In genomic region chr4:141636771-141637460, GRCh38 we compare ENCODE assay signal across 8 cellular contexts. TPM values are rescaled to one million over a fixed set of nuclear protein-coding genes. Genes with fewer than 3 reads are reported as not detected.
DNase-seq lines count a peak whose midpoint lies in the region; ATAC-seq and TF ChIP-seq lines count a peak whose summit lies in the region.

No MANE protein-coding gene starts in this region.

- no peak for TF ChIP-seq CTCF in lower lobe of right lung (IDR thresholded peaks at IDR 0.05)

- H3K27ac ChIP-seq in lower lobe of right lung = peak overlapping the region; percentile 88

- H3K27ac Mint-ChIP-seq in T-cell = peak overlapping the region; percentile 71 to 85
- H3K27ac Mint-ChIP-seq in stimulated activated naive CD8-positive, alpha-beta T cell treated with anti-CD3 and anti-CD28 coated beads, Interleukin-15, amount 100 ng/mL, for 72 hours = peak overlapping the region; percentile 86 to 97

- no peaks in the 10 kb centered on the region for H3K36me3 Mint-ChIP-seq in T-cell

- peak; percentile 48 for ATAC-seq in GM19372 (IDR thresholded peaks at IDR 0.05; ENCODE audit: low read depth, unreplicated experiment)
- ATAC-seq in HG03280 (IDR thresholded peaks at IDR 0.05; ENCODE audit: unreplicated experiment) = peak; percentile 43
- ATAC-seq in T-cell (replicated peaks in 1 of 4) = peak; percentile 55 to 63 (median 62)
- peak; percentile 90 to 93 for ATAC-seq in lower lobe of right lung
- ATAC-seq in stimulated activated naive CD8-positive, alpha-beta T cell treated with anti-CD3 and anti-CD28 coated beads, Interleukin-15, amount 100 ng/mL, for 72 hours = peak; percentile 72

- H3K4me3 Mint-ChIP-seq in T-cell = peak overlapping the region; percentile 91 to 96 (median 92)
- peak overlapping the region; percentile 85 to 100 for H3K4me3 Mint-ChIP-seq in stimulated activated naive CD8-positive, alpha-beta T cell treated with anti-CD3 and anti-CD28 coated beads, Interleukin-15, amount 100 ng/mL, for 72 hours

- CTCF ChIA-PET in T-cell (lab: Charles Lee) = interaction anchor here in 1 of 2 donors (1.0 kb wide), 1 partner anchor 18 kb away, joined by 3 read pairs; no protein-coding TSS in a partner anchor

- no peaks in the 10 kb centered on the region for H3K27me3 ChIP-seq in lower lobe of right lung (ENCODE audit: low read depth)

- no peaks in the 10 kb centered on the region for H3K9me3 Mint-ChIP-seq in T-cell
- no peaks in the 10 kb centered on the region for H3K9me3 Mint-ChIP-seq in stimulated activated naive CD8-positive, alpha-beta T cell treated with anti-CD3 and anti-CD28 coated beads, Interleukin-15, amount 100 ng/mL, for 72 hours

- POLR2A ChIA-PET in T-cell (lab: Charles Lee) = no interaction called here

- H3K4me3 ChIP-seq in lower lobe of right lung = peak overlapping the region; percentile 84

- intact Hi-C loops in lower lobe of right lung (cut with DNase I) = no loop called here

- no peaks in the 10 kb centered on the region for H3K36me3 ChIP-seq in lower lobe of right lung

- H3K27me3 Mint-ChIP-seq in T-cell = peaks cover 0 to 3% of the 10 kb centered on the region in 2 donors
- peaks cover 26% of the 10 kb centered on the region for H3K27me3 Mint-ChIP-seq in stimulated activated naive CD8-positive, alpha-beta T cell treated with anti-CD3 and anti-CD28 coated beads, Interleukin-15, amount 100 ng/mL, for 72 hours

- H3K4me1 ChIP-seq in lower lobe of right lung = peaks cover 14% of the 10 kb centered on the region

- no peaks in the 10 kb centered on the region for H3K9me3 ChIP-seq in lower lobe of right lung

- peaks cover 10 to 35% (median 20%) of the 10 kb centered on the region in 3 donors for H3K4me1 Mint-ChIP-seq in T-cell
- peaks cover 14% of the 10 kb centered on the region for H3K4me1 Mint-ChIP-seq in stimulated activated naive CD8-positive, alpha-beta T cell treated with anti-CD3 and anti-CD28 coated beads, Interleukin-15, amount 100 ng/mL, for 72 hours

- DNase-seq in DMS53 (lab: John Stamatoyannopoulos, UW) (peak; percentile 74), T-cell (peak in 15 of 34 experiments; percentile 0 to 25 (median 6)), dermis blood vessel endothelial cell (peak; percentile 53), lower lobe of right lung (peak; percentile 65), NOMO-1 treated with DMSO at 0.1 percent for 48 hours (lab: John Stamatoyannopoulos, UW; ENCODE audit: unreplicated experiment) (no peak)
- peak; percentile 17 to 21 for DNase-seq in stimulated activated naive CD8-positive, alpha-beta T cell treated with anti-CD3 and anti-CD28 coated beads, Interleukin-15, amount 100 ng/mL, for 72 hours

RNA-seq across cellular contexts. Expression of gene IL15, which starts 0.5 kb away (rescaled TPM):
- total RNA-seq in T-cell (1 to 10 TPM; 2.3 to 7.0 (median 3.0) TPM), dermis blood vessel endothelial cell (2.0 and 2.7 TPM in 2 replicates), lower lobe of right lung (9.7 TPM)
